Comparison of ENCODE assay signal across 8 cellular contexts in the genomic region with DNA sequence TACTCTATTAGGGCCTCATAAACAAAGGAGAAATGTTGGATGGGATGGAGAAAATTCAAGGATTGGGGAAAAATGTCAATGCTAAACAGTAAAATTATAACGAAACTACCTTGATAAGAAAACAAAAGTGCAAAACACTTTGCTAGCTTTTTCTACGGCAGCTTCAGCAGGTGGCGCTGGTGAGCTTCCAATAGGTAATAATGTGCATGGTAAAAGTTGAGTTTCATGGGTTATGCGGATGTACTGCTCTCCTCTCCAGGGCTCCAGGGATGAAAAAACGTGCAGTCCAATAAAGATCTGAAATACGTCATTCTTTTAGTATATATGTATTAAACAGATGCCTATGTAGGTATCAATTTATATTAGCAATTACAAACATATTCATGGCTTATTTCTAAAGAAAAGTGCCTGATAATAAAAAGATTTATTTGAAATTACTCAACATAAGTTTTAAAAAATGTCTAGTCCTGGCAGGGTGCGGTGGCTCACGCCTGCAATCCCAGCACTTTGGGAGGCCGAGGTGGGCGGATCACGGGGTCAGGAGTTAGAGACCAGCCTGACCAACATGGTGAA.
A peak's percentile ranks its signal among the peaks of the same experiment; 100 is the strongest.
DNase-seq lines count a peak whose midpoint lies in the region; ATAC-seq lines count a peak whose summit lies in the region.

No MANE protein-coding gene starts in this region.

- no peaks in the 10 kb centered on the region for H3K9me3 Mint-ChIP-seq in activated T-helper 1 cell treated with anti-CD3 and anti-CD28 coated beads, Interleukin-12 subunit alpha, Interleukin-12 subunit beta, Interleukin-2, Interleukin-4 antibody, amounts not matched to agents 30 ng/mL and 10 ng/mL and 1 ng/mL, durations not matched to agents 14 hours and 24 hours and 36 hours

- DNase-seq in Caki2 (ENCODE audit: low read depth) = peak; percentile 19
- DNase-seq in NCI-H524 (lab: John Stamatoyannopoulos, UW) = peak; percentile 33 to 79
- DNase-seq in activated T-helper 1 cell treated with anti-CD3 and anti-CD28 coated beads, Interleukin-12 subunit alpha, Interleukin-12 subunit beta, Interleukin-2, Interleukin-4 antibody, amounts not matched to agents 30 ng/mL and 10 ng/mL and 1 ng/mL, durations not matched to agents 14 hours and 24 hours and 36 hours (ENCODE audit: low spot score) = peak; percentile 6
- peak; percentile 54 for DNase-seq in left cardiac atrium
- DNase-seq in sciatic nerve (ENCODE audit: low spot score) = peak; percentile 77

- ATAC-seq in GM18873 (IDR thresholded peaks at IDR 0.05; ENCODE audit: low FRiP score, unreplicated experiment) (peak; percentile 56), HG03280 (IDR thresholded peaks at IDR 0.05; ENCODE audit: unreplicated experiment) (peak; percentile 90), left cardiac atrium (no peak), sciatic nerve (no peak), GM21515 (IDR thresholded peaks at IDR 0.05; ENCODE audit: unreplicated experiment) (no peak)

- H3K27ac Mint-ChIP-seq in activated T-helper 1 cell treated with anti-CD3 and anti-CD28 coated beads, Interleukin-12 subunit alpha, Interleukin-12 subunit beta, Interleukin-2, Interleukin-4 antibody, amounts not matched to agents 30 ng/mL and 10 ng/mL and 1 ng/mL, durations not matched to agents 14 hours and 24 hours and 36 hours = no peak overlapping the region

- H3K27me3 Mint-ChIP-seq in activated T-helper 1 cell treated with anti-CD3 and anti-CD28 coated beads, Interleukin-12 subunit alpha, Interleukin-12 subunit beta, Interleukin-2, Interleukin-4 antibody, amounts not matched to agents 30 ng/mL and 10 ng/mL and 1 ng/mL, durations not matched to agents 14 hours and 24 hours and 36 hours (ENCODE audit: insufficient read depth) = no peaks in the 10 kb centered on the region

- intact Hi-C loops in activated T-helper 1 cell treated with anti-CD3 and anti-CD28 coated beads, Interleukin-12 subunit alpha, Interleukin-12 subunit beta, Interleukin-2, Interleukin-4 antibody, amounts not matched to agents 30 ng/mL and 10 ng/mL and 1 ng/mL, durations not matched to agents 14 hours and 24 hours and 36 hours (cut with micrococcal nuclease) = no loop called here
- intact Hi-C loops in left cardiac atrium (cut with DNase I) (loop anchor here in 1 of 2 donors (5.0 kb wide), 1 partner anchor 1495 kb away; no protein-coding TSS in a partner anchor), sciatic nerve (cut with DNase I) (no loop called here)

- no peak overlapping the region for H3K4me3 Mint-ChIP-seq in activated T-helper 1 cell treated with anti-CD3 and anti-CD28 coated beads, Interleukin-12 subunit alpha, Interleukin-12 subunit beta, Interleukin-2, Interleukin-4 antibody, amounts not matched to agents 30 ng/mL and 10 ng/mL and 1 ng/mL, durations not matched to agents 14 hours and 24 hours and 36 hours

- no peaks in the 10 kb centered on the region for H3K4me1 Mint-ChIP-seq in activated T-helper 1 cell treated with anti-CD3 and anti-CD28 coated beads, Interleukin-12 subunit alpha, Interleukin-12 subunit beta, Interleukin-2, Interleukin-4 antibody, amounts not matched to agents 30 ng/mL and 10 ng/mL and 1 ng/mL, durations not matched to agents 14 hours and 24 hours and 36 hours (ENCODE audit: low read depth)

- H3K36me3 Mint-ChIP-seq in activated T-helper 1 cell treated with anti-CD3 and anti-CD28 coated beads, Interleukin-12 subunit alpha, Interleukin-12 subunit beta, Interleukin-2, Interleukin-4 antibody, amounts not matched to agents 30 ng/mL and 10 ng/mL and 1 ng/mL, durations not matched to agents 14 hours and 24 hours and 36 hours (ENCODE audit: low read depth) = no peaks in the 10 kb centered on the region

- in situ Hi-C loops in Caki2 (cut with HindIII; ENCODE audit: low pct_unique_long_range_greater_than_20kb, low sequenced_read_pairs) = no loop called here

Comparison
In these comparisons a context has a peak if more than half of its experiments do, and no peak if none do; other contexts are left out.
1. DNase-seq: peak in every context shown above with its lines; median percentile 77 in sciatic nerve; 56 in NCI-H524; 54 in left cardiac atrium; 19 in Caki2; 6 in activated T-helper 1 cell treated with anti-CD3 and anti-CD28 coated beads, Interleukin-12 subunit alpha, Interleukin-12 subunit beta, Interleukin-2, Interleukin-4 antibody, amounts not matched to agents 30 ng/mL and 10 ng/mL and 1 ng/mL, durations not matched to agents 14 hours and 24 hours and 36 hours.
2. ATAC-seq: peak in GM18873 (single experiment) and HG03280 (single experiment); none in left cardiac atrium (0 of 2), sciatic nerve (single experiment) and GM21515 (single experiment).